Comparison of ENCODE assay signal across 28 cellular contexts in genomic region chr2:204069804-204070203, GRCh38.
"Had no signal": no experiment of that assay in that cellular context is flagged by ENCODE, and none has a peak within 500 bp of the region (broad histone marks: within the 10 kb centered on the region; RNA-seq: fewer than 3 reads in every experiment).

No MANE protein-coding gene starts in this region.

- H3K36me3 ChIP-seq: ascending aorta, Peyer's patch, SJCRH30 had no signal

- H3K27me3 ChIP-seq: ascending aorta, Peyer's patch, SJCRH30 had no signal

- H3K36me3 Mint-ChIP-seq: activated CD8-positive, alpha-beta memory T cell treated with anti-CD3 and anti-CD28 coated beads, Interleukin-2, amount 10 ng/mL, durations not matched to agents 7 days and 5 days; activated naive CD4-positive, alpha-beta T cell treated with anti-CD3 and anti-CD28 coated beads, Interleukin-2, amount 50 U/mL, for 24 hours had no signal

- FAIRE-seq: K562 had no signal

- H3K9me3 ChIP-seq: ascending aorta, body of pancreas, Peyer's patch, SJCRH30 had no signal

- H3K27me3 Mint-ChIP-seq: activated T-cell treated with anti-CD3 and anti-CD28 coated beads, Interleukin-2, amount 50 U/mL, for 24 hours had no signal

- H3K4me3 Mint-ChIP-seq: activated CD8-positive, alpha-beta memory T cell treated with anti-CD3 and anti-CD28 coated beads, Interleukin-2, amount 10 ng/mL, durations not matched to agents 7 days and 5 days; activated naive CD4-positive, alpha-beta T cell treated with anti-CD3 and anti-CD28 coated beads, Interleukin-2, amount 50 U/mL, for 24 hours; activated naive CD8-positive, alpha-beta T cell treated with anti-CD3 and anti-CD28 coated beads, Interleukin-2, amount 50 U/mL, for 24 hours; activated T-cell treated with anti-CD3 and anti-CD28 coated beads, Interleukin-2, amount 50 U/mL, for 24 hours; activated T-helper 1 cell treated with anti-CD3 and anti-CD28 coated beads, Interleukin-12 subunit alpha, Interleukin-12 subunit beta, Interleukin-2, Interleukin-4 antibody, amounts not matched to agents 30 ng/mL and 10 ng/mL and 1 ng/mL, durations not matched to agents 14 hours and 24 hours and 36 hours; T-helper 1 cell treated with Interleukin-12 subunit alpha and Interleukin-12 subunit beta and Interleukin-4 antibody, amounts not matched to agents 30 μg/mL and 1 μg/mL, for 36 hours; WTC11 had no signal

- H3K4me1 Mint-ChIP-seq: activated CD8-positive, alpha-beta memory T cell treated with anti-CD3 and anti-CD28 coated beads, Interleukin-2, amount 10 ng/mL, durations not matched to agents 7 days and 5 days; activated naive CD4-positive, alpha-beta T cell treated with anti-CD3 and anti-CD28 coated beads, Interleukin-2, amount 50 U/mL, for 24 hours; activated naive CD8-positive, alpha-beta T cell treated with anti-CD3 and anti-CD28 coated beads, Interleukin-2, amount 50 U/mL, for 24 hours; WTC11 had no signal

- H3K27ac ChIP-seq: ascending aorta, body of pancreas, Peyer's patch, RWPE1, SJCRH30 had no signal

- DNase-seq: activated CD4-positive, alpha-beta T cell treated with anti-CD3 and anti-CD28 coated beads for 48 hours; activated CD4-positive, alpha-beta T cell treated with anti-CD3 and anti-CD28 coated beads, Interleukin-2, amount 50 U/mL, for 48 hours; activated CD4-positive, CD25-positive, alpha-beta regulatory T cell treated with anti-CD3 and anti-CD28 coated beads, Interleukin-2, amount 50 U/mL, for 72 hours; activated CD8-positive, alpha-beta memory T cell treated with anti-CD3 and anti-CD28 coated beads, Interleukin-2, amount 10 ng/mL, durations not matched to agents 7 days and 5 days; activated effector memory CD4-positive, alpha-beta T cell treated with Interleukin-2 at 50 U/mL for 16 hours; activated naive CD4-positive, alpha-beta T cell; activated naive CD8-positive, alpha-beta T cell treated with anti-CD3 and anti-CD28 coated beads, Interleukin-2, amount 50 U/mL, for 24 hours; activated T-cell treated with anti-CD3 and anti-CD28 coated beads, Interleukin-2, amount 50 U/mL, for 24 hours; amniotic stem cell; body of pancreas; Karpas-422; NCI-H1092; NCI-H1694; NCI-H2029; NCI-H2107; NCI-H2171 treated with DMSO at 0.1 percent for 48 hours; NCI-H226; NCI-H526; Peyer's patch; Right ventricle myocardium superior; SJCRH30 had no signal

- H3K4me3 ChIP-seq: ascending aorta, body of pancreas, K562, Peyer's patch, SJCRH30 had no signal

- H3K27ac Mint-ChIP-seq: activated CD8-positive, alpha-beta memory T cell treated with anti-CD3 and anti-CD28 coated beads, Interleukin-2, amount 10 ng/mL, durations not matched to agents 7 days and 5 days; activated naive CD4-positive, alpha-beta T cell treated with anti-CD3 and anti-CD28 coated beads, Interleukin-2, amount 50 U/mL, for 24 hours; activated naive CD8-positive, alpha-beta T cell treated with anti-CD3 and anti-CD28 coated beads, Interleukin-2, amount 50 U/mL, for 24 hours; activated T-cell treated with anti-CD3 and anti-CD28 coated beads, Interleukin-2, amount 50 U/mL, for 24 hours; activated T-helper 1 cell treated with anti-CD3 and anti-CD28 coated beads, Interleukin-12 subunit alpha, Interleukin-12 subunit beta, Interleukin-2, Interleukin-4 antibody, amounts not matched to agents 30 ng/mL and 10 ng/mL and 1 ng/mL, durations not matched to agents 14 hours and 24 hours and 36 hours; T-helper 1 cell treated with Interleukin-12 subunit alpha and Interleukin-12 subunit beta and Interleukin-4 antibody, amounts not matched to agents 30 μg/mL and 1 μg/mL, for 36 hours; WTC11 had no signal

- H3K9me3 Mint-ChIP-seq: activated naive CD4-positive, alpha-beta T cell treated with anti-CD3 and anti-CD28 coated beads, Interleukin-2, amount 50 U/mL, for 24 hours; activated naive CD8-positive, alpha-beta T cell treated with anti-CD3 and anti-CD28 coated beads, Interleukin-2, amount 50 U/mL, for 24 hours; activated T-cell treated with anti-CD3 and anti-CD28 coated beads, Interleukin-2, amount 50 U/mL, for 24 hours had no signal

- H3K4me1 ChIP-seq: ascending aorta, body of pancreas, Peyer's patch, SJCRH30 had no signal
